Comparison of ENCODE assay signal across 2 cellular contexts in genomic region chr19:57398868-57399267, GRCh38.
A peak's percentile ranks its signal among the peaks of the same experiment; 100 is the strongest.
TF ChIP-seq lines count a peak whose summit lies in the region.

No MANE protein-coding gene starts in this region.

TF ChIP-seq in liver, 16 proteins besides CTCF, POLR2A, EP300 and RAD21:
- no peak for TF ChIP-seq TAF1 (conservative IDR thresholded peaks at IDR 0.05)
- TF ChIP-seq HNF4A (conservative IDR thresholded peaks at IDR 0.05): no peak
- TF ChIP-seq HNF4G (IDR thresholded peaks at IDR 0.05): no peak
- no peak for TF ChIP-seq GABPA (IDR thresholded peaks at IDR 0.05 in 1 of 2, conservative IDR thresholded peaks at IDR 0.05 in 1 of 2)
- TF ChIP-seq REST (IDR thresholded peaks at IDR 0.05): no peak
- TF ChIP-seq NR2F2 (IDR thresholded peaks at IDR 0.05): no peak
- no peak for TF ChIP-seq SP1 (IDR thresholded peaks at IDR 0.05)
- no peak for TF ChIP-seq YY1 (IDR thresholded peaks at IDR 0.05)
- TF ChIP-seq MAX (IDR thresholded peaks at IDR 0.05): no peak
- TF ChIP-seq ZBTB33 (IDR thresholded peaks at IDR 0.05): no peak
- TF ChIP-seq RXRA (IDR thresholded peaks at IDR 0.05): no peak
- TF ChIP-seq FOXA1 (IDR thresholded peaks at IDR 0.05): no peak

TF ChIP-seq in K562, 482 proteins besides CTCF, POLR2A, EP300 and RAD21:
- TF ChIP-seq TBL1XR1 (IDR thresholded peaks at IDR 0.05; ENCODE audit: low read length in 2 of 2) (no peak), FOXK1 (CRISPR knock-in tag; IDR thresholded peaks at IDR 0.05; ENCODE audit: borderline replicate concordance) (no peak), CEBPG (CRISPR knock-in tag; IDR thresholded peaks at IDR 0.05) (no peak), CEBPG (tag; conservative IDR thresholded peaks at IDR 0.05 in 1 of 2, IDR thresholded peaks at IDR 0.05 in 1 of 2) (no peak), ZNF75A (CRISPR knock-in tag; IDR thresholded peaks at IDR 0.05) (peak; percentile 93), ZNF224 (CRISPR knock-in tag; IDR thresholded peaks at IDR 0.05) (no peak)
